ENCODE assay signal across 5 cellular contexts in the genomic region with DNA sequence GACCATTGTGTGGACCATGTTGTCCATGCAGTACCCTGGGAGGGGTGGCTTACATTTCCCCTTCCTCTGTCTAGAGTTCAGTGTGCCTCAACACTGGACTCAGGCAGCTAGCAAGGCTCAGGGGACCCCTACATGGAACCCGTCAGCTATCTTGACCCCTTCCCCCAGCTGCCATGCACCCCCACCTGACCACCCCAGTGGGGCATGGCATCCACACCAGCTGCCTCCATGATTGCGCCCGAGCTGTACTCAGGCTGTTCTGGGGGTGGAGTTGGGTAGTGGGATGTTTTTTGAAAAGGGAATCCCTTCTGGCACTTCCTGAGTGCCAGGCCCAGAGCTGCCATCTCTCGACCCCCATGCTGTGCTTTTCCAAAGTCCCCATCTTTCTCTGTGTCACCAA. TPM values are rescaled to one million over a fixed set of nuclear protein-coding genes. Genes with fewer than 3 reads are reported as not detected.
"Had no signal": no experiment of that assay in that cellular context is flagged by ENCODE, and none has a peak within 500 bp of the region (broad histone marks: within the 10 kb centered on the region; RNA-seq: fewer than 3 reads in every experiment).

No MANE protein-coding gene starts in this region.

RNA-seq across cellular contexts. Expression of gene SYT15B, which starts 1.8 kb away (rescaled TPM):
- total RNA-seq: HepG2, HT-29, HT1080 had no signal
- polyA plus RNA-seq: HepG2, IgD-negative memory B cell, K562 had no signal
